1 cellular context compared by ENCODE assay signal in the genomic region with DNA sequence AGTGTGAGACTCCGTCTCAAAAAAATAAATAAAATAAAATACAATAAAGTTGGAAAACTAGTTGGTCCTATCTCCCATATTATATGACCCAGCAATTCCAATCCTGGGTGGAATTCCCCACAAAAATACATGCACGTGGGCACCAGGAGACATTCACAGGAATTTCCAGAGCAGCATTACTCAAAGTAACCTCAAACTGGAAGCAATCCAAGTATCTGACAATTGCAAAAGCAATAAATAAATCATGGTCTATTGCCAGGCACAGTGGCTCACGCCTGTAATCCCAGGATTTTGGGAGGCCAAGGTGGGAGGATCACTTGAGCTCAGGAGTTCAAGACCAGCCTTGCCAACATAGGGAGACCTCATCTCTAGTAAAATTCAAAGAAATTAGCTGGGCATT.
TF ChIP-seq lines count a peak whose summit lies in the region.

No MANE protein-coding gene starts in this region.

TF ChIP-seq in SK-N-SH treated with all-trans-retinoic acid at 6 μM for 48 hours, 23 proteins besides CTCF, POLR2A, EP300 and RAD21 (continued from another document):
- TF ChIP-seq, protein P1, sequence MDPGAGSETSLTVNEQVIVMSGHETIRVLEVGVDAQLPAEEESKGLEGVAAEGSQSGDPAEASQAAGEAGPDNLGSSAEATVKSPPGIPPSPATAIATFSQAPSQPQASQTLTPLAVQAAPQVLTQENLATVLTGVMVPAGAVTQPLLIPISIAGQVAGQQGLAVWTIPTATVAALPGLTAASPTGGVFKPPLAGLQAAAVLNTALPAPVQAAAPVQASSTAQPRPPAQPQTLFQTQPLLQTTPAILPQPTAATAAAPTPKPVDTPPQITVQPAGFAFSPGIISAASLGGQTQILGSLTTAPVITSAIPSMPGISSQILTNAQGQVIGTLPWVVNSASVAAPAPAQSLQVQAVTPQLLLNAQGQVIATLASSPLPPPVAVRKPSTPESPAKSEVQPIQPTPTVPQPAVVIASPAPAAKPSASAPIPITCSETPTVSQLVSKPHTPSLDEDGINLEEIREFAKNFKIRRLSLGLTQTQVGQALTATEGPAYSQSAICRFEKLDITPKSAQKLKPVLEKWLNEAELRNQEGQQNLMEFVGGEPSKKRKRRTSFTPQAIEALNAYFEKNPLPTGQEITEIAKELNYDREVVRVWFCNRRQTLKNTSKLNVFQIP (CRISPR knock-in tag; IDR thresholded peaks at IDR 0.05; ENCODE audit: borderline replicate concordance, low read depth): no peak
- TF ChIP-seq ISL1 (CRISPR knock-in tag; IDR thresholded peaks at IDR 0.05) (no peak), RARB (CRISPR knock-in tag; IDR thresholded peaks at IDR 0.05) (no peak), TCF4 (CRISPR knock-in tag; IDR thresholded peaks at IDR 0.05; ENCODE audit: borderline replicate concordance) (no peak), ZNF8 (CRISPR knock-in tag; IDR thresholded peaks at IDR 0.05) (no peak), GLIS3 (CRISPR knock-in tag; IDR thresholded peaks at IDR 0.05) (no peak), SNAI2 (CRISPR knock-in tag; IDR thresholded peaks at IDR 0.05) (no peak), ZFP3 (CRISPR knock-in tag; IDR thresholded peaks at IDR 0.05) (no peak)
